Comparison of ENCODE assay signal across 8 cellular contexts in the genomic region with DNA sequence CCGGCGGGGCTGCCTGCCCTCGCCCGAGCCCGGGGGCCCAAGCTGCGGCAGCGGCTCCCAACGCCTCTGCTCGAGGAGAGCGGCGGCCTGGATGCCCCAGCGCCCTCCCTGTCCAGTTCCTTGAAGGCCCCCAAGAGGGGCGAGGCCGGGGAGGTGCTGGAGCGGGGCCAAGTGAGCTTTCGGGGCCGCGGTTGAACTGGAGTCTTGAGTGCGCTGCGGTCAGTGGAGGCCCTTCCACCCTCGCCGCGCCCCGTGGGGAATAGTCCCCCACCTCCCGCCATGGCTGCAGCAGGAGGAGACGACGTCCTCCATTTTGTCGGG. TPM values are rescaled to one million over a fixed set of nuclear protein-coding genes. Genes with fewer than 3 reads are reported as not detected.
DNase-seq lines count a peak whose midpoint lies in the region; ATAC-seq and TF ChIP-seq lines count a peak whose summit lies in the region.

No MANE protein-coding gene starts in this region.

- ATAC-seq in GM19395 (IDR thresholded peaks at IDR 0.05; ENCODE audit: unreplicated experiment) (peak; percentile 42), HG03457 (IDR thresholded peaks at IDR 0.05; ENCODE audit: unreplicated experiment) (peak; percentile 24), heart right ventricle (peak; percentile 10 to 72 (median 24))

- TF ChIP-seq POLR2A in Peyer's patch (IDR thresholded peaks at IDR 0.05): no peak

- intact Hi-C loops in heart right ventricle (cut with DNase I): loop anchor here in 8 of 10 donors (5.0 to 10.0 kb wide), 5 partner anchors 79 to 232 kb away; a partner anchor contains a TSS

- no peaks in the 10 kb centered on the region for H3K27me3 ChIP-seq in Peyer's patch
- no peaks in the 10 kb centered on the region for H3K27me3 ChIP-seq in heart right ventricle
- H3K27me3 ChIP-seq in rectal smooth muscle tissue (ENCODE audit: control insufficient read depth, insufficient read depth, low read length): no peaks in the 10 kb centered on the region

- H3K4me3 ChIP-seq in Peyer's patch (peak overlapping the region; percentile 75 to 94 (median 92)), heart right ventricle (peak overlapping the region; percentile 49 to 94 (median 83)), rectal smooth muscle tissue (ENCODE audit: low read length) (peak overlapping the region; percentile 78)

- H3K36me3 ChIP-seq in Peyer's patch (peaks cover 0 to 4% (median 0%) of the 10 kb centered on the region in 3 donors), heart right ventricle (peaks cover 0 to 8% (median 0%) of the 10 kb centered on the region in 9 donors), rectal smooth muscle tissue (ENCODE audit: control insufficient read depth, insufficient read depth, low read length) (no peaks in the 10 kb centered on the region)

- H3K9me3 ChIP-seq in Peyer's patch (no peaks in the 10 kb centered on the region), heart right ventricle (no peaks in the 10 kb centered on the region)

- DNase-seq in COLO829 (ENCODE audit: low spot score): peak; percentile 47
- peak in 2 of 3 donors; percentile 83 to 87 for DNase-seq in Peyer's patch
- peak; percentile 8 for DNase-seq in activated naive CD8-positive, alpha-beta T cell treated with anti-CD3 and anti-CD28 coated beads, Interleukin-2, amount 50 U/mL, for 16 hours (ENCODE audit: low read depth, low spot score)
- DNase-seq in heart right ventricle: peak; percentile 74 to 82
- no peak for DNase-seq in DMS153 treated with DMSO at 0.1 percent for 48 hours (lab: John Stamatoyannopoulos, UW; ENCODE audit: unreplicated experiment)

- peak overlapping the region; percentile 67 for H3K9ac ChIP-seq in rectal smooth muscle tissue (ENCODE audit: low read length)

- H3K4me1 ChIP-seq in Peyer's patch (peaks cover 0 to 17% (median 5%) of the 10 kb centered on the region in 4 donors), heart right ventricle (peaks cover 0 to 28% (median 23%) of the 10 kb centered on the region in 9 donors), rectal smooth muscle tissue (ENCODE audit: control insufficient read depth, insufficient read depth, low read length) (peaks cover 14% of the 10 kb centered on the region)

- 0 to 1% methylated on average over 28 of the region's 28 CpGs for WGBS in heart right ventricle, 2 donors

- TF ChIP-seq CTCF in Peyer's patch (IDR thresholded peaks at IDR 0.05) (no peak), heart right ventricle (IDR thresholded peaks at IDR 0.05) (no peak)

- peak overlapping the region; percentile 93 to 99 (median 98) for H3K27ac ChIP-seq in Peyer's patch
- peak overlapping the region; percentile 93 to 100 (median 99) for H3K27ac ChIP-seq in heart right ventricle
- H3K27ac ChIP-seq in rectal smooth muscle tissue (ENCODE audit: low read depth, low read length): peak overlapping the region; percentile 99

RNA-seq across cellular contexts. Expression of a gene that starts 0.5 kb away (rescaled TPM):
- total RNA-seq in Peyer's patch: 10 to 100 TPM; 10.5 to 27.2 (median 16.1) TPM
- 1 to 10 TPM; 6.5 to 9.3 (median 8.0) TPM for total RNA-seq in heart right ventricle
- polyA plus RNA-seq in heart right ventricle: 1 to 10 TPM; 4.2 to 6.3 TPM
